10 cellular contexts compared by ENCODE assay signal in the genomic region with DNA sequence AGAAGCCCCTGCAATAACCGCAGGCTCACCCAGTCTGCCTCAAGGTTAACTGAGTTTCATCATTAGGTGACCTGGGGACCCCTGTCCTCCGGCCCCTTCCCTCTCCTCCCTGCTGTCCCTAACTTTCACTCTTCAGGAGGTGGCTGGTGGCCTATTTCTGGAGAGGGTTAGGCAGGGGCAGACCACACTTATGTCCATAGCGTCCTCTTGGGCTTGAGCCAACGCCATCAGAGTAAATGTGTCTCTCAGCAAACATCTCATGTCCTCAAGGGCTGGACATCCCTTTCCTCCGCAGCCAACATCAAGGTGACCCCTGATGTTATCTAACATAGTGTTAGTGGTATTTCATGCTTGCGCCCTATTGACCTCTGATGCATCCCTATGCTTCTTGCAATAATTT.
"Had no signal": no experiment of that assay in that cellular context is flagged by ENCODE, and none has a peak within 500 bp of the region (broad histone marks: within the 10 kb centered on the region; RNA-seq: fewer than 3 reads in every experiment).

No MANE protein-coding gene starts in this region.

- FAIRE-seq: bronchial epithelial cell had no signal

- DNase-seq: activated CD4-positive, alpha-beta T cell treated with anti-CD3 and anti-CD28 coated beads, Interleukin-2, amount 50 U/mL, for 4 hours; effector memory CD8-positive, alpha-beta T cell; ovary; stimulated activated CD4-positive, alpha-beta T cell treated with anti-CD3 and anti-CD28 coated beads, Interleukin-4, amount 100 ng/mL, for 4 hours; stimulated activated naive CD4-positive, alpha-beta T cell; thyroid gland; WERI-Rb-1 had no signal

- H3K4me3 ChIP-seq: esophagus squamous epithelium, ovary, smooth muscle cell, thyroid gland had no signal

- H3K9me3 ChIP-seq: esophagus squamous epithelium, ovary, thyroid gland had no signal

- H3K36me3 ChIP-seq: esophagus squamous epithelium, ovary, thyroid gland, WERI-Rb-1 had no signal

- H3K4me2 ChIP-seq: smooth muscle cell had no signal

- H3K27me3 ChIP-seq: esophagus squamous epithelium, ovary, thyroid gland had no signal

- H3K4me1 ChIP-seq: thyroid gland had no signal

- H3K27ac ChIP-seq: ovary, thyroid gland, WERI-Rb-1 had no signal
